10 cellular contexts compared by ENCODE assay signal in genomic region chr17:2068589-2069051, GRCh38. TPM values are rescaled to one million over a fixed set of nuclear protein-coding genes. Genes with fewer than 3 reads are reported as not detected.
DNase-seq lines count a peak whose midpoint lies in the region; ATAC-seq and TF ChIP-seq lines count a peak whose summit lies in the region.
"Had no signal": no experiment of that assay in that cellular context is flagged by ENCODE, and none has a peak within 500 bp of the region (broad histone marks: within the 10 kb centered on the region; RNA-seq: fewer than 3 reads in every experiment).

No MANE protein-coding gene starts in this region.

- in situ Hi-C loops in IMR-90 (cut with MboI; ENCODE audit: low sequenced_read_pairs): loop anchor here (5.0 to 10.0 kb wide), 2 partner anchors 106 to 179 kb away; no protein-coding TSS in a partner anchor

- H3K27ac ChIP-seq in ACC112 (ENCODE audit: low read depth, low read length) (peak overlapping the region; percentile 2; the same call in 1 of the 2 replicates), IMR-90 (ENCODE audit: insufficient read depth, low read length) (peak overlapping the region; percentile 92), body of pancreas (peak overlapping the region in 3 of 4 donors; percentile 10 to 47 (median 40)), mesodermal cell (ENCODE audit: low read depth, low read length, severe bottlenecking) (peak overlapping the region; percentile 89)

- H3K36me3 ChIP-seq in ACC112 (ENCODE audit: insufficient read depth, low read length): no peaks in the 10 kb centered on the region; the same call in 1 of the 2 replicates
- peaks cover 29% of the 10 kb centered on the region for H3K36me3 ChIP-seq in IMR-90 (ENCODE audit: control insufficient read depth, insufficient read depth, low read length)
- H3K36me3 ChIP-seq in body of pancreas (replicated peaks in 1 of 2; ENCODE audit: insufficient read depth in 1 of 2, low read depth in 2 of 2): peaks cover 0 to 4% of the 10 kb centered on the region in 2 donors
- H3K36me3 ChIP-seq in mesodermal cell (ENCODE audit: control insufficient read depth, insufficient read depth, low read length): peaks cover 61% of the 10 kb centered on the region

- CTCF ChIA-PET in IMR-90 (lab: Yijun Ruan, JAX): interaction anchor here (0.6 to 2.2 kb wide), 5 partner anchors 10 to 176 kb away, joined by 3 to 8 read pairs (median 5); no protein-coding TSS in a partner anchor

- peak overlapping the region; percentile 4; the same call in 1 of the 2 replicates for H3K4me2 ChIP-seq in IMR-90 (ENCODE audit: low read depth, low read length)

- H3K79me2 ChIP-seq in ACC112 (ENCODE audit: control insufficient read depth, insufficient read depth, low read length, unreplicated experiment): no peaks in the 10 kb centered on the region

- no peak; the same call in 1 of the 2 replicates for TF ChIP-seq RAD21 in IMR-90 (IDR thresholded peaks at IDR 0.05; ENCODE audit: low read length)

- peak overlapping the region; percentile 98 for H2BK5ac ChIP-seq in IMR-90 (ENCODE audit: low read depth, low read length, poor library complexity, severe bottlenecking)

- POLR2A ChIA-PET in IMR-90 (lab: Charles Lee; ENCODE audit: unreplicated experiment): interaction anchor here (0.7 kb wide), 1 partner anchor 18 kb away, joined by 6 read pairs; no protein-coding TSS in a partner anchor

- H3K9ac ChIP-seq in IMR-90 (ENCODE audit: low read depth, low read length): peak overlapping the region; percentile 62

- H3K14ac ChIP-seq in IMR-90 (replicated peaks; ENCODE audit: low read depth, low read length): peak overlapping the region; percentile 81

- H3K79me1 ChIP-seq in IMR-90 (ENCODE audit: low read depth in 1 of 2, low read length in 2 of 2): peaks cover 33 to 73% of the 10 kb centered on the region in 2 experiments

- BruUV-seq in IMR-90 (replicated peaks; lab: Mats Ljungman, UMichigan): no TSS peak

- peak overlapping the region; percentile 60 for H2BK15ac ChIP-seq in IMR-90 (ENCODE audit: low read depth, low read length)

- peak overlapping the region; percentile 92 to 99 for H4K8ac ChIP-seq in IMR-90 (ENCODE audit: low read depth in 2 of 2, low read length in 2 of 2)

- intact Hi-C loops in IMR-90 (cut with micrococcal nuclease): loop anchor here (1.0 kb wide), 1 partner anchor 176 kb away; no protein-coding TSS in a partner anchor
- intact Hi-C loops in body of pancreas (cut with DNase I): no loop called here

- H2AFZ ChIP-seq in ACC112 (ENCODE audit: low read length, unreplicated experiment) (no peak overlapping the region), IMR-90 (replicated peaks; ENCODE audit: low read length, poor library complexity) (peak overlapping the region; percentile 52)

- H3K9me3 ChIP-seq in IMR-90 (ENCODE audit: control insufficient read depth, insufficient read depth, low read length): no peaks in the 10 kb centered on the region
- no peaks in the 10 kb centered on the region for H3K9me3 ChIP-seq in body of pancreas
- no peaks in the 10 kb centered on the region for H3K9me3 ChIP-seq in mesodermal cell (ENCODE audit: control insufficient read depth, low read length)

- H4K5ac ChIP-seq in IMR-90 (ENCODE audit: low read depth, low read length): peak overlapping the region; percentile 94

- H3K27me3 ChIP-seq in ACC112 (ENCODE audit: insufficient read depth, low read length): no peaks in the 10 kb centered on the region
- H3K27me3 ChIP-seq in IMR-90 (ENCODE audit: control insufficient read depth, insufficient read depth, low read length): no peaks in the 10 kb centered on the region
- no peaks in the 10 kb centered on the region for H3K27me3 ChIP-seq in body of pancreas

- TF ChIP-seq CTCF in IMR-90 (conservative IDR thresholded peaks at IDR 0.05; ENCODE audit: low read depth, low read length) (no peak), body of pancreas (IDR thresholded peaks at IDR 0.05) (no peak)

- H2BK20ac ChIP-seq in IMR-90 (ENCODE audit: low read depth, low read length): peak overlapping the region; percentile 78

- 9% methylated on average over 7 of the region's 15 CpGs; no CpG with 5 or more reads in 1 of the 2 experiments for WGBS in IMR-90 (ENCODE audit: extremely low coverage in 2 of 2, insufficient read length in 1 of 2), 2 experiments
- WGBS in body of pancreas, 2 donors: 69 to 76% methylated on average over 10 to 15 of the region's 15 CpGs
- 92% methylated on average over 9 to 13 of the region's 15 CpGs for WGBS in mesodermal cell (ENCODE audit: insufficient coverage in 2 of 2), 2 experiments

- peak overlapping the region; percentile 97 for H4K91ac ChIP-seq in IMR-90 (ENCODE audit: insufficient read depth, low read depth, low read length)

- peak overlapping the region; percentile 95 for H3K4ac ChIP-seq in IMR-90 (ENCODE audit: low read depth, low read length)

- no peaks in the 10 kb centered on the region for H4K20me1 ChIP-seq in IMR-90 (ENCODE audit: insufficient read depth, low read length)

- H3K56ac ChIP-seq in IMR-90 (ENCODE audit: extremely low read depth, insufficient read depth, low read length): peak overlapping the region; percentile 63

- peak overlapping the region; percentile 93 for H3K23ac ChIP-seq in IMR-90 (ENCODE audit: low read depth, low read length)

- H3K4me3 ChIP-seq in ACC112 (ENCODE audit: low read depth, low read length) (no peak overlapping the region), IMR-90 (ENCODE audit: insufficient read depth, low read depth, low read length) (no peak overlapping the region), body of pancreas (no peak overlapping the region), mesodermal cell (ENCODE audit: extremely low read depth, insufficient read depth, low read length, poor library complexity, severe bottlenecking) (no peak overlapping the region)

- DNase-seq in IMR-90 (peak; percentile 90), body of pancreas (no peak), pons (ENCODE audit: low spot score) (no peak), NCI-H1105 treated with DMSO at 0.1 percent for 48 hours (lab: John Stamatoyannopoulos, UW) (no peak)
- DNase-seq: cortex of kidney, OCI-M1 had no signal

- peak overlapping the region; percentile 83 for H2AK9ac ChIP-seq in IMR-90 (replicated peaks; ENCODE audit: low read depth, low read length, poor library complexity)

- peak overlapping the region; percentile 98 for H2AK5ac ChIP-seq in IMR-90 (ENCODE audit: low read depth, low read length)

- ATAC-seq in IMR-90 (ENCODE audit: low read depth) (peak; percentile 3), body of pancreas (no peak), HG02981 (IDR thresholded peaks at IDR 0.05; ENCODE audit: unreplicated experiment) (no peak), GM18867 (IDR thresholded peaks at IDR 0.05; ENCODE audit: unreplicated experiment) (no peak)

- dilution Hi-C loops in IMR-90 (cut with HindIII; ENCODE audit: low sequenced_read_pairs, unreplicated experiment): no loop called here

- H3K9me1 ChIP-seq in IMR-90 (ENCODE audit: insufficient read depth, low read length): peaks cover 56% of the 10 kb centered on the region

- H2BK120ac ChIP-seq in IMR-90 (ENCODE audit: low read depth, low read length): peak overlapping the region; percentile 99

- peak overlapping the region; percentile 65 for H3K18ac ChIP-seq in IMR-90 (ENCODE audit: low read depth, low read length)

- TF ChIP-seq POLR2A in IMR-90 (IDR thresholded peaks at IDR 0.05; ENCODE audit: low read depth, low read length) (no peak), body of pancreas (IDR thresholded peaks at IDR 0.05) (no peak)

- H3K4me1 ChIP-seq in ACC112 (ENCODE audit: control insufficient read depth, insufficient read depth, low read length, unreplicated experiment) (peaks cover 63% of the 10 kb centered on the region), IMR-90 (ENCODE audit: control insufficient read depth, insufficient read depth, low read length) (peaks cover 67% of the 10 kb centered on the region), body of pancreas (peaks cover 13% of the 10 kb centered on the region), mesodermal cell (ENCODE audit: control insufficient read depth, insufficient read depth, low read length, poor library complexity, severe bottlenecking) (peaks cover 65% of the 10 kb centered on the region)

TF ChIP-seq in IMR-90, 13 proteins besides CTCF, POLR2A, EP300 and RAD21 (continues in another document):
- TF ChIP-seq MAZ (IDR thresholded peaks at IDR 0.05; ENCODE audit: borderline replicate concordance, low read depth, low read length): peak; percentile 76

RNA-seq across cellular contexts. Expression of gene HIC1, which starts 13.7 kb away (rescaled TPM):
- total RNA-seq in IMR-90 (2012; rRNA removed): 10.0 and 10.4 TPM in 2 replicates
- 23.0 and 30.9 TPM in 2 replicates for polyA plus RNA-seq in IMR-90 (2012; rRNA removed)
- polyA plus RNA-seq in IMR-90 (2012; cell fraction: cytosol; rRNA removed): 17.8 and 60.2 TPM in 2 replicates
- polyA plus RNA-seq in IMR-90 (2012; cell fraction: nucleus; rRNA removed; ENCODE audit: low replicate concordance): 69.0 and 122 TPM in 2 replicates
- total RNA-seq in body of pancreas: 10 to 100 TPM in 1 of 2 donors, 1 to 10 TPM in 1; 9.6 to 18.1 TPM
- polyA plus RNA-seq in mesodermal cell (2013, experiment 1 of 2): 1.3 TPM
- polyA plus RNA-seq in mesodermal cell (2013, experiment 2 of 2): 2.1 TPM

RNA-seq across cellular contexts. Expression of gene OVCA2, which starts 26.8 kb away (rescaled TPM):
- total RNA-seq in IMR-90 (2012; rRNA removed): 38.7 and 42.2 TPM in 2 replicates
- 46.9 and 52.6 TPM in 2 replicates for polyA plus RNA-seq in IMR-90 (2012; rRNA removed)
- 40.4 and 50.0 TPM in 2 replicates for polyA plus RNA-seq in IMR-90 (2012; cell fraction: cytosol; rRNA removed)
- polyA plus RNA-seq in IMR-90 (2012; cell fraction: nucleus; rRNA removed; ENCODE audit: low replicate concordance): 23.2 and 26.2 TPM in 2 replicates
- 10 to 100 TPM; 17.1 to 36.3 TPM for total RNA-seq in body of pancreas
- 25.9 TPM for polyA plus RNA-seq in mesodermal cell (2013, experiment 1 of 2)
- 25.3 TPM for polyA plus RNA-seq in mesodermal cell (2013, experiment 2 of 2)

RNA-seq across cellular contexts. Expression of gene DPH1, which starts 38.7 kb away (rescaled TPM):
- 20.6 and 24.4 TPM in 2 replicates for total RNA-seq in IMR-90 (2012; rRNA removed)
- polyA plus RNA-seq in IMR-90 (2012; rRNA removed): 49.9 and 51.9 TPM in 2 replicates
- polyA plus RNA-seq in IMR-90 (2012; cell fraction: cytosol; rRNA removed): 31.8 and 38.7 TPM in 2 replicates
- polyA plus RNA-seq in IMR-90 (2012; cell fraction: nucleus; rRNA removed; ENCODE audit: low replicate concordance): 153 and 299 TPM in 2 replicates
- total RNA-seq in body of pancreas: 10 to 100 TPM; 34.8 to 77.8 TPM
- polyA plus RNA-seq in mesodermal cell (2013, experiment 1 of 2): 23.9 TPM
- polyA plus RNA-seq in mesodermal cell (2013, experiment 2 of 2): 26.9 TPM

RNA-seq across cellular contexts. Expression of gene RTN4RL1, which starts 43.5 kb away (rescaled TPM):
- total RNA-seq in IMR-90 (2012; rRNA removed) (under 0.01 TPM in 2 replicates), body of pancreas (1 to 10 TPM; 3.1 to 3.6 TPM)
- polyA plus RNA-seq in IMR-90 (2012; rRNA removed): 0.03 and 0.04 TPM in 2 replicates
- polyA plus RNA-seq in IMR-90 (2012; cell fraction: cytosol; rRNA removed): 0.07 TPM in 1 of 2 replicates, not detected in the other
- 0.03 TPM in 1 of 2 replicates, not detected in the other for polyA plus RNA-seq in IMR-90 (2012; cell fraction: nucleus; rRNA removed; ENCODE audit: low replicate concordance)
- 0.52 TPM for polyA plus RNA-seq in mesodermal cell (2013, experiment 1 of 2)
- polyA plus RNA-seq in mesodermal cell (2013, experiment 2 of 2): 0.56 TPM

Comparison
In these comparisons a context has a peak if more than half of its experiments do, and no peak if none do; other contexts are left out.
1. H3K27ac ChIP-seq: peak in every context shown above with its lines; median percentile 92 in IMR-90; 89 in mesodermal cell; 40 in body of pancreas; 2 in ACC112.